Comparison of ENCODE assay signal across 8 cellular contexts in genomic region chr1:155167166-155168104, GRCh38. TPM values are rescaled to one million over a fixed set of nuclear protein-coding genes. Genes with fewer than 3 reads are reported as not detected.
DNase-seq lines count a peak whose midpoint lies in the region; ATAC-seq and TF ChIP-seq lines count a peak whose summit lies in the region.

No MANE protein-coding gene starts in this region.

- ATAC-seq in GM23338, result peak; percentile 81
- no peak for ATAC-seq in HG03460 (IDR thresholded peaks at IDR 0.05; ENCODE audit: unreplicated experiment)

- TF ChIP-seq CTCF in GM23338 (conservative IDR thresholded peaks at IDR 0.05; ENCODE audit: low read depth in 2 of 2), result peak; percentile 97 to 99
- peak; percentile 90 for TF ChIP-seq CTCF in astrocyte of the cerebellum (IDR thresholded peaks at IDR 0.05; ENCODE audit: low read depth, low read length, missing control alignments)

- peak overlapping the region; percentile 68; the same call in 1 of the 2 replicates for H3K27ac ChIP-seq in GM23338 (ENCODE audit: low read depth)

- peaks cover 4% of the 10 kb centered on the region for H3K27me3 Mint-ChIP-seq in GM23338 (ENCODE audit: insufficient read depth, low read depth, poor library complexity)

- no peaks in the 10 kb centered on the region for H3K27me3 ChIP-seq in GM23338 (ENCODE audit: insufficient read depth)

- peaks cover 18% of the 10 kb centered on the region for H3K4me1 Mint-ChIP-seq in GM23338

- H3K4me2 ChIP-seq in GM23338, result peak overlapping the region; percentile 95

- no peaks in the 10 kb centered on the region for H4K20me1 ChIP-seq in GM23338 (replicated peaks; ENCODE audit: insufficient read depth)

- peaks cover 20% of the 10 kb centered on the region for H3K36me3 Mint-ChIP-seq in GM23338 (ENCODE audit: low read depth)

- in situ Hi-C loops in astrocyte of the cerebellum (cut with HindIII; ENCODE audit: low sequenced_read_pairs), result loop anchor here (5.0 to 10.0 kb wide), 2 partner anchors 55 to 73 kb away; no protein-coding TSS in a partner anchor

- H3K4me3 ChIP-seq in GM23338 (peak overlapping the region; percentile 64), astrocyte of the cerebellum (ENCODE audit: low read depth, low read length) (peak overlapping the region; percentile 9)

- H3F3A ChIP-seq in GM23338 (replicated peaks; ENCODE audit: low read depth), result peaks cover 30% of the 10 kb centered on the region

- H3K79me2 ChIP-seq in GM23338 (replicated peaks; ENCODE audit: insufficient read depth), result peaks cover 15% of the 10 kb centered on the region

- H3K4me1 ChIP-seq in GM23338 (ENCODE audit: insufficient read depth), result peaks cover 23% of the 10 kb centered on the region

- peak; percentile 68 to 80 for DNase-seq in AML-193 (lab: John Stamatoyannopoulos, UW)
- peak; percentile 97 for DNase-seq in GM23338 (ENCODE audit: low spot score)
- DNase-seq in NCI-H2081 (lab: John Stamatoyannopoulos, UW), result peak; percentile 90 to 94
- DNase-seq in T1000 (lab: John Stamatoyannopoulos, UW), result peak; percentile 47
- peak; percentile 70 for DNase-seq in astrocyte of the cerebellum (ENCODE audit: low read depth)
- DNase-seq in hepatic stellate cell (ENCODE audit: low spot score), result peak; percentile 78
- peak; percentile 91 for DNase-seq in retina

- H3K9me2 ChIP-seq in GM23338 (ENCODE audit: insufficient read depth), result no peaks in the 10 kb centered on the region

- H3K36me3 ChIP-seq in GM23338 (ENCODE audit: insufficient read depth), result no peaks in the 10 kb centered on the region

- H2AFZ ChIP-seq in GM23338, result peak overlapping the region; percentile 99

- peak overlapping the region; percentile 85 for H3K4me3 Mint-ChIP-seq in GM23338

- peak overlapping the region; percentile 85 for H3K27ac Mint-ChIP-seq in GM23338

- H3K9me3 Mint-ChIP-seq in GM23338, result peaks cover 6% of the 10 kb centered on the region

TF ChIP-seq in GM23338, 12 proteins besides CTCF, POLR2A, EP300 and RAD21 (continues in another document):
- TF ChIP-seq ZNF462 (CRISPR knock-in tag; IDR thresholded peaks at IDR 0.05) (no peak), STAT1 (IDR thresholded peaks at IDR 0.05; ENCODE audit: unreplicated experiment) (no peak), EZH2phosphoT487 (IDR thresholded peaks at IDR 0.05; ENCODE audit: unreplicated experiment) (no peak), ZNF114 (CRISPR knock-in tag; IDR thresholded peaks at IDR 0.05) (no peak), CREB1 (CRISPR knock-in tag; IDR thresholded peaks at IDR 0.05; ENCODE audit: low read depth) (no peak), JUNB (IDR thresholded peaks at IDR 0.05; ENCODE audit: unreplicated experiment) (no peak), ZNF331 (CRISPR knock-in tag; IDR thresholded peaks at IDR 0.05; ENCODE audit: low read depth) (no peak), NANOG (IDR thresholded peaks at IDR 0.05; ENCODE audit: borderline replicate concordance) (no peak), REST (IDR thresholded peaks at IDR 0.05; ENCODE audit: unreplicated experiment) (no peak), POLR2AphosphoS5 (IDR thresholded peaks at IDR 0.05; ENCODE audit: low read depth) (no peak; the same call in 1 of the 2 replicates), EZH2 (IDR thresholded peaks at IDR 0.05; ENCODE audit: low read depth, unreplicated experiment) (no peak)

RNA-seq across cellular contexts. Expression of gene KRTCAP2, which starts 5.7 kb away (rescaled TPM):
- 101 and 106 TPM in 2 replicates for total RNA-seq in GM23338 (2014; rRNA removed; shearing (Covaris generic))
- 579 and 628 TPM in 2 replicates for polyA plus RNA-seq in GM23338 (2016; fragmentation: Nextera tagmentation; extraction: Ambion mirVana)

RNA-seq across cellular contexts. Expression of gene TRIM46, which starts 6.2 kb away (rescaled TPM):
- total RNA-seq in GM23338 (2014; rRNA removed; shearing (Covaris generic)), result 15.4 and 18.8 TPM in 2 replicates
- 7.4 and 8.1 TPM in 2 replicates for polyA plus RNA-seq in GM23338 (2016; fragmentation: Nextera tagmentation; extraction: Ambion mirVana)

RNA-seq across cellular contexts. Expression of gene DPM3, which starts 27.1 kb away (rescaled TPM):
- 13.6 and 19.2 TPM in 2 replicates for total RNA-seq in GM23338 (2014; rRNA removed; shearing (Covaris generic))
- 71.4 and 76.5 TPM in 2 replicates for polyA plus RNA-seq in GM23338 (2016; fragmentation: Nextera tagmentation; extraction: Ambion mirVana)

RNA-seq across cellular contexts. Expression of gene SLC50A1, which starts 31.8 kb away (rescaled TPM):
- total RNA-seq in GM23338 (2014; rRNA removed; shearing (Covaris generic)), result 30.0 and 50.5 TPM in 2 replicates
- polyA plus RNA-seq in GM23338 (2016; fragmentation: Nextera tagmentation; extraction: Ambion mirVana), result 63.9 and 65.4 TPM in 2 replicates

RNA-seq across cellular contexts. Expression of gene EFNA1, which starts 39.8 kb away (rescaled TPM):
- total RNA-seq in GM23338 (2014; rRNA removed; shearing (Covaris generic)), result 2.1 and 5.1 TPM in 2 replicates
- polyA plus RNA-seq in GM23338 (2016; fragmentation: Nextera tagmentation; extraction: Ambion mirVana), result 3.2 and 5.1 TPM in 2 replicates

Comparison
In these comparisons a context has a peak if more than half of its experiments do, and no peak if none do; other contexts are left out.
1. DNase-seq: peak in every context shown above with its lines; median percentile 97 in GM23338; 92 in NCI-H2081; 91 in retina; 78 in hepatic stellate cell; 74 in AML-193; 70 in astrocyte of the cerebellum; 47 in T1000.